ENCODE assay signal across 1 cellular context in genomic region chr1:99766378-99766800, GRCh38.
A peak's percentile ranks its signal among the peaks of the same experiment; 100 is the strongest.
TF ChIP-seq lines count a peak whose summit lies in the region.

TSS of gene FRRS1 (minus strand) at chr1:99766635. CDS start at chr1:99748768, 17,867 bp downstream.

TF ChIP-seq in H1, 55 proteins besides CTCF, POLR2A, EP300 and RAD21:
- peak; percentile 15; the same call in 1 of the 2 replicates for TF ChIP-seq SIX5 (IDR thresholded peaks at IDR 0.05; ENCODE audit: low read depth, low read length)
- TF ChIP-seq SIN3A (conservative IDR thresholded peaks at IDR 0.05 in 1 of 2, IDR thresholded peaks at IDR 0.05 in 1 of 2; ENCODE audit: low read depth in 1 of 2, low read length in 2 of 2): peak in 1 of 2 experiments; percentile 67; a peak in 1 of 4 replicates
- peak; percentile 52; the same call in 1 of the 2 replicates for TF ChIP-seq TAF1 (IDR thresholded peaks at IDR 0.05; ENCODE audit: low read depth, low read length)
- no peak for TF ChIP-seq SAP30 (IDR thresholded peaks at IDR 0.05; ENCODE audit: insufficient read depth, insufficient replicate concordance, low read length)
- TF ChIP-seq ASH2L (IDR thresholded peaks at IDR 0.05; ENCODE audit: low read length): peak; percentile 35
